ENCODE assay signal across 14 cellular contexts in genomic region chr2:240647503-240648154, GRCh38. TPM values are rescaled to one million over a fixed set of nuclear protein-coding genes. Genes with fewer than 3 reads are reported as not detected.
"Had no signal": no experiment of that assay in that cellular context is flagged by ENCODE, and none has a peak within 500 bp of the region (broad histone marks: within the 10 kb centered on the region; RNA-seq: fewer than 3 reads in every experiment).

No MANE protein-coding gene starts in this region.

- H3K4me1 Mint-ChIP-seq: activated T-helper 17 cell treated with anti-CD3 and anti-CD28 coated beads, Interleukin-2, amount 50 U/mL, for 72 hours; nephron had no signal

- H3K27ac ChIP-seq: adrenal gland, ovary, skin epidermis had no signal

- H3K36me3 Mint-ChIP-seq: activated naive CD4-positive, alpha-beta T cell treated with anti-CD3 and anti-CD28 coated beads, Interleukin-2, amount 10 ng/mL, durations not matched to agents 7 days and 5 days; memory B cell had no signal

- H3K4me3 ChIP-seq: adrenal gland, ovary, skin epidermis had no signal

- H3K27me3 ChIP-seq: ovary had no signal

- H3K9me3 ChIP-seq: adrenal gland had no signal

- FAIRE-seq: urothelium cell line had no signal

- DNase-seq: activated CD4-positive, CD25-positive, alpha-beta regulatory T cell treated with anti-CD3 and anti-CD28 coated beads, Interleukin-2, amount 50 U/mL, for 72 hours; activated naive CD4-positive, alpha-beta T cell treated with anti-CD3 and anti-CD28 coated beads, Interleukin-2, amount 10 ng/mL, durations not matched to agents 7 days and 5 days; central memory CD4-positive, alpha-beta T cell; endodermal cell; erythroblast; hippocampal formation; ovary had no signal

- H3K36me3 ChIP-seq: adrenal gland, ovary had no signal

- H3K9me3 Mint-ChIP-seq: activated naive CD4-positive, alpha-beta T cell treated with anti-CD3 and anti-CD28 coated beads, Interleukin-2, amount 10 ng/mL, durations not matched to agents 7 days and 5 days; activated T-helper 17 cell treated with anti-CD3 and anti-CD28 coated beads, Interleukin-2, amount 50 U/mL, for 72 hours; memory B cell had no signal

- H3K27ac Mint-ChIP-seq: activated naive CD4-positive, alpha-beta T cell treated with anti-CD3 and anti-CD28 coated beads, Interleukin-2, amount 10 ng/mL, durations not matched to agents 7 days and 5 days; activated T-helper 17 cell treated with anti-CD3 and anti-CD28 coated beads, Interleukin-2, amount 50 U/mL, for 72 hours; dendritic cell treated with granulocyte-macrophage colony-stimulating factor and Interleukin-4, amounts not matched to agents 40 ng/mL and 50 ng/mL, for 4 days; endodermal cell; memory B cell; nephron had no signal

- H3K4me3 Mint-ChIP-seq: activated naive CD4-positive, alpha-beta T cell treated with anti-CD3 and anti-CD28 coated beads, Interleukin-2, amount 10 ng/mL, durations not matched to agents 7 days and 5 days; activated T-helper 17 cell treated with anti-CD3 and anti-CD28 coated beads, Interleukin-2, amount 50 U/mL, for 72 hours; dendritic cell treated with granulocyte-macrophage colony-stimulating factor and Interleukin-4, amounts not matched to agents 40 ng/mL and 50 ng/mL, for 4 days; endodermal cell; memory B cell; nephron had no signal

- H3K4me1 ChIP-seq: adrenal gland had no signal

RNA-seq across cellular contexts. Expression of gene AQP12B, which starts 35.1 kb away (rescaled TPM):
- total RNA-seq: activated T-helper 17 cell treated with anti-CD3 and anti-CD28 coated beads, Interleukin-2, amount 50 U/mL, for 72 hours; adrenal gland; endodermal cell had no signal
- polyA plus RNA-seq: ovary had no signal

RNA-seq across cellular contexts. Expression of gene AQP12A, which starts 44.0 kb away (rescaled TPM):
- total RNA-seq: activated T-helper 17 cell treated with anti-CD3 and anti-CD28 coated beads, Interleukin-2, amount 50 U/mL, for 72 hours; adrenal gland; endodermal cell; ovary had no signal
- polyA plus RNA-seq: adrenal gland, ovary had no signal
